24 cellular contexts compared by ENCODE assay signal in genomic region chr7:22269057-22269456, GRCh38.
DNase-seq lines count a peak whose midpoint lies in the region; ATAC-seq and TF ChIP-seq lines count a peak whose summit lies in the region.
"Had no signal": no experiment of that assay in that cellular context is flagged by ENCODE, and none has a peak within 500 bp of the region (broad histone marks: within the 10 kb centered on the region; RNA-seq: fewer than 3 reads in every experiment).

No MANE protein-coding gene starts in this region.

- peaks cover 45% of the 10 kb centered on the region for H3K36me3 ChIP-seq in DND-41 (ENCODE audit: insufficient read depth, low read length)
- peaks cover 0 to 6% of the 10 kb centered on the region in 2 donors for H3K36me3 ChIP-seq in mucosa of rectum (ENCODE audit: control insufficient read depth in 2 of 2, insufficient read depth in 2 of 2, low read length in 2 of 2)
- H3K36me3 ChIP-seq: neutrophil, upper lobe of left lung had no signal

- DNase-seq in T-helper 1 cell (no peak), DND-41 (no peak), RPMI8226 (peak; percentile 62), NCI-H2107 (lab: John Stamatoyannopoulos, UW) (no peak), CD14-positive monocyte (ENCODE audit: low spot score) (no peak)
- DNase-seq: AML-193; foreskin keratinocyte; mucosa of descending colon; NCI-H1105; NCI-H2081 treated with DMSO at 0.1 percent for 48 hours; NCI-H524; Right ventricle myocardium superior; stimulated activated CD4-positive, alpha-beta T cell treated with anti-CD3 and anti-CD28 coated beads, Interleukin-2, amount 100 ng/mL, for 48 hours; stimulated activated naive CD4-positive, alpha-beta T cell treated with Interleukin-2 at 50 U/mL for 16 hours; upper lobe of left lung had no signal

- ATAC-seq in DND-41 (ENCODE audit: insufficient read depth, low read depth) = 0 out of 3 replicates have a peak, but pooled peaks have one; percentile 37
- ATAC-seq in HG03460 (IDR thresholded peaks at IDR 0.05; ENCODE audit: unreplicated experiment) = no peak
- ATAC-seq: foreskin keratinocyte, HCT116 had no signal

- H3K9ac ChIP-seq in DND-41 (ENCODE audit: low read depth, low read length) (no peak overlapping the region), mucosa of rectum (ENCODE audit: low read depth in 1 of 2, low read length in 2 of 2) (no peak overlapping the region)

- peaks cover 30% of the 10 kb centered on the region for H3K27me3 Mint-ChIP-seq in T-helper 1 cell treated with Interleukin-12 subunit alpha and Interleukin-12 subunit beta and Interleukin-4 antibody, amounts not matched to agents 30 μg/mL and 1 μg/mL, for 36 hours (ENCODE audit: low read depth)
- H3K27me3 Mint-ChIP-seq in CD14-positive monocyte (ENCODE audit: low read depth in 3 of 3) = peaks cover 0 to 4% (median 2%) of the 10 kb centered on the region in 3 donors

- TF ChIP-seq CTCF in DND-41 (IDR thresholded peaks at IDR 0.05; ENCODE audit: borderline replicate concordance, extremely low read depth, low read length, poor library complexity, severe bottlenecking) (no peak), CD14-positive monocyte (IDR thresholded peaks at IDR 0.05) (no peak)

- no peaks in the 10 kb centered on the region for H3K9me3 Mint-ChIP-seq in T-helper 1 cell treated with Interleukin-12 subunit alpha and Interleukin-12 subunit beta and Interleukin-4 antibody, amounts not matched to agents 30 μg/mL and 1 μg/mL, for 36 hours
- H3K9me3 Mint-ChIP-seq in CD14-positive monocyte = peaks cover 0 to 2% (median under 1%) of the 10 kb centered on the region in 7 donors
- H3K9me3 Mint-ChIP-seq: central memory CD8-positive, alpha-beta T cell had no signal

- H3K9me3 ChIP-seq in DND-41 (ENCODE audit: insufficient read depth, low read length, severe bottlenecking) (no peaks in the 10 kb centered on the region), mucosa of rectum (ENCODE audit: control insufficient read depth in 2 of 2, low read length in 2 of 2) (no peaks in the 10 kb centered on the region)
- H3K9me3 ChIP-seq: mucosa of descending colon, neutrophil, upper lobe of left lung had no signal

- no peaks in the 10 kb centered on the region for H3K27me3 ChIP-seq in DND-41 (ENCODE audit: insufficient read depth, low read length, poor library complexity)
- H3K27me3 ChIP-seq in mucosa of rectum (ENCODE audit: control insufficient read depth in 2 of 2, insufficient read depth in 2 of 2, low read length in 2 of 2) = no peaks in the 10 kb centered on the region
- H3K27me3 ChIP-seq: foreskin keratinocyte, neutrophil, upper lobe of left lung had no signal

- H3K27ac ChIP-seq in DND-41 (ENCODE audit: low read length) (peak overlapping the region; percentile 43), mucosa of rectum (ENCODE audit: low read depth in 2 of 2, low read length in 2 of 2) (peak overlapping the region; percentile 62 to 65)
- H3K27ac ChIP-seq: 22Rv1, foreskin keratinocyte, neutrophil, upper lobe of left lung, VCaP had no signal

- H3K4me2 ChIP-seq in DND-41 (ENCODE audit: insufficient read depth, low read length) = no peak overlapping the region
- H3K4me2 ChIP-seq: smooth muscle cell had no signal

- no peak overlapping the region for H3K4me3 ChIP-seq in DND-41 (ENCODE audit: low read depth in 1 of 2, low read length in 2 of 2)
- peak overlapping the region in 1 of 2 donors; percentile 23 for H3K4me3 ChIP-seq in mucosa of rectum (ENCODE audit: low read length in 2 of 2)
- H3K4me3 ChIP-seq: mucosa of descending colon, smooth muscle cell, upper lobe of left lung had no signal

- H3K4me1 Mint-ChIP-seq in T-helper 1 cell treated with Interleukin-12 subunit alpha and Interleukin-12 subunit beta and Interleukin-4 antibody, amounts not matched to agents 30 μg/mL and 1 μg/mL, for 36 hours (ENCODE audit: low read depth) = peaks cover 6% of the 10 kb centered on the region
- H3K4me1 Mint-ChIP-seq in CD14-positive monocyte = no peaks in the 10 kb centered on the region
- H3K4me1 Mint-ChIP-seq: central memory CD8-positive, alpha-beta T cell had no signal

- intact Hi-C loops in CD14-positive monocyte (cut with micrococcal nuclease) = no loop called here

- H3K4me1 ChIP-seq in DND-41 (ENCODE audit: insufficient read depth, low read length) = peaks cover 20% of the 10 kb centered on the region
- H3K4me1 ChIP-seq in mucosa of rectum (ENCODE audit: control insufficient read depth in 2 of 2, insufficient read depth in 2 of 2, low read length in 2 of 2) = peaks cover 7 to 14% of the 10 kb centered on the region in 2 donors
- H3K4me1 ChIP-seq: upper lobe of left lung had no signal

- H2AFZ ChIP-seq in DND-41 (ENCODE audit: low read depth, low read length) = no peak overlapping the region

- H3K36me3 Mint-ChIP-seq in T-helper 1 cell treated with Interleukin-12 subunit alpha and Interleukin-12 subunit beta and Interleukin-4 antibody, amounts not matched to agents 30 μg/mL and 1 μg/mL, for 36 hours (ENCODE audit: low read depth) = no peaks in the 10 kb centered on the region
- no peaks in the 10 kb centered on the region for H3K36me3 Mint-ChIP-seq in CD14-positive monocyte

- peaks cover 19% of the 10 kb centered on the region for H3K79me2 ChIP-seq in DND-41 (ENCODE audit: insufficient read depth, low read length)

- H4K20me1 ChIP-seq in DND-41 (ENCODE audit: insufficient read depth, low read length) = no peaks in the 10 kb centered on the region

- H3K4me3 Mint-ChIP-seq in T-helper 1 cell treated with Interleukin-12 subunit alpha and Interleukin-12 subunit beta and Interleukin-4 antibody, amounts not matched to agents 30 μg/mL and 1 μg/mL, for 36 hours = peak overlapping the region; percentile 3
- no peak overlapping the region for H3K4me3 Mint-ChIP-seq in CD14-positive monocyte
- H3K4me3 Mint-ChIP-seq: central memory CD8-positive, alpha-beta T cell had no signal

- H3K27ac Mint-ChIP-seq in T-helper 1 cell treated with Interleukin-12 subunit alpha and Interleukin-12 subunit beta and Interleukin-4 antibody, amounts not matched to agents 30 μg/mL and 1 μg/mL, for 36 hours = peak overlapping the region; percentile 43
- H3K27ac Mint-ChIP-seq in CD14-positive monocyte = no peak overlapping the region
